Comparison of ENCODE assay signal across 1 cellular context in genomic region chr6:27669798-27670301, GRCh38.
TF ChIP-seq lines count a peak whose summit lies in the region.

No MANE protein-coding gene starts in this region.

TF ChIP-seq in K562, 482 proteins besides CTCF, POLR2A, EP300 and RAD21 (continued from another document and continues in another):
- TF ChIP-seq BRF2 (IDR thresholded peaks at IDR 0.05; ENCODE audit: borderline replicate concordance, insufficient read depth, insufficient read length) (no peak), ADNP (tag; IDR thresholded peaks at IDR 0.05) (no peak), MAX (CRISPR knock-in tag; IDR thresholded peaks at IDR 0.05) (0 out of 2 replicates have a peak, but pooled peaks have one; percentile 12), YY1 (IDR thresholded peaks at IDR 0.05; ENCODE audit: borderline replicate concordance in 1 of 3, control insufficient read depth in 1 of 3, extremely low read depth in 1 of 3, insufficient read depth in 3 of 3, insufficient read length in 1 of 3, insufficient replicate concordance in 2 of 3, low read depth in 1 of 3, low read length in 2 of 3) (peak in 1 of 3 experiments; percentile 47), SLC30A9 (CRISPR knock-in tag; IDR thresholded peaks at IDR 0.05) (no peak), RBM14 (IDR thresholded peaks at IDR 0.05; ENCODE audit: borderline replicate concordance, insufficient read depth, low read depth, low read length) (no peak), MAZ (CRISPR knock-in tag; conservative IDR thresholded peaks at IDR 0.05 in 1 of 2, IDR thresholded peaks at IDR 0.05 in 1 of 2) (peak in 1 of 2 experiments; percentile 37; a peak in 1 of 4 replicates), DPF2 (IDR thresholded peaks at IDR 0.05) (0 out of 2 replicates have a peak, but pooled peaks have one; percentile 8), ZBTB2 (IDR thresholded peaks at IDR 0.05) (peak; percentile 58; the same call in 1 of the 2 replicates), POU5F1 (IDR thresholded peaks at IDR 0.05; ENCODE audit: borderline replicate concordance, low read depth, low read length, partially characterized antibody) (no peak), ZNF395 (CRISPR knock-in tag; IDR thresholded peaks at IDR 0.05) (peak; percentile 68; the same call in 1 of the 2 replicates), CTBP1 (IDR thresholded peaks at IDR 0.05; ENCODE audit: borderline replicate concordance) (peak; percentile 12), ZNF165 (CRISPR knock-in tag; IDR thresholded peaks at IDR 0.05; ENCODE audit: borderline replicate concordance) (0 out of 2 replicates have a peak, but pooled peaks have one; percentile 33), NKRF (IDR thresholded peaks at IDR 0.05; ENCODE audit: borderline replicate concordance) (no peak), ARID4B (CRISPR knock-in tag; IDR thresholded peaks at IDR 0.05) (peak; percentile 54), MLLT1 (IDR thresholded peaks at IDR 0.05) (0 out of 4 replicates have a peak, but pooled peaks have one; percentile 42 to 51), TOE1 (IDR thresholded peaks at IDR 0.05; ENCODE audit: borderline replicate concordance) (no peak), TOE1 (CRISPR knock-in tag; IDR thresholded peaks at IDR 0.05; ENCODE audit: borderline replicate concordance, low read depth) (no peak), SMARCA5 (IDR thresholded peaks at IDR 0.05) (peak; percentile 35; the same call in 1 of the 2 replicates), PHF8 (IDR thresholded peaks at IDR 0.05; ENCODE audit: borderline replicate concordance, low read length) (peak; percentile 25; the same call in 1 of the 2 replicates), HSF4 (CRISPR knock-in tag; IDR thresholded peaks at IDR 0.05; ENCODE audit: borderline replicate concordance) (no peak), EHMT2 (IDR thresholded peaks at IDR 0.05) (peak; percentile 67; the same call in 1 of the 2 replicates), ZNF384 (IDR thresholded peaks at IDR 0.05; ENCODE audit: low read depth, low read length) (no peak), SIN3A (IDR thresholded peaks at IDR 0.05; ENCODE audit: borderline replicate concordance in 2 of 2, control insufficient read depth in 1 of 2, low read depth in 2 of 2, low read length in 2 of 2) (peak in 1 of 2 experiments; percentile 54; a peak in 1 of 4 replicates)
- TF ChIP-seq, protein P1, sequence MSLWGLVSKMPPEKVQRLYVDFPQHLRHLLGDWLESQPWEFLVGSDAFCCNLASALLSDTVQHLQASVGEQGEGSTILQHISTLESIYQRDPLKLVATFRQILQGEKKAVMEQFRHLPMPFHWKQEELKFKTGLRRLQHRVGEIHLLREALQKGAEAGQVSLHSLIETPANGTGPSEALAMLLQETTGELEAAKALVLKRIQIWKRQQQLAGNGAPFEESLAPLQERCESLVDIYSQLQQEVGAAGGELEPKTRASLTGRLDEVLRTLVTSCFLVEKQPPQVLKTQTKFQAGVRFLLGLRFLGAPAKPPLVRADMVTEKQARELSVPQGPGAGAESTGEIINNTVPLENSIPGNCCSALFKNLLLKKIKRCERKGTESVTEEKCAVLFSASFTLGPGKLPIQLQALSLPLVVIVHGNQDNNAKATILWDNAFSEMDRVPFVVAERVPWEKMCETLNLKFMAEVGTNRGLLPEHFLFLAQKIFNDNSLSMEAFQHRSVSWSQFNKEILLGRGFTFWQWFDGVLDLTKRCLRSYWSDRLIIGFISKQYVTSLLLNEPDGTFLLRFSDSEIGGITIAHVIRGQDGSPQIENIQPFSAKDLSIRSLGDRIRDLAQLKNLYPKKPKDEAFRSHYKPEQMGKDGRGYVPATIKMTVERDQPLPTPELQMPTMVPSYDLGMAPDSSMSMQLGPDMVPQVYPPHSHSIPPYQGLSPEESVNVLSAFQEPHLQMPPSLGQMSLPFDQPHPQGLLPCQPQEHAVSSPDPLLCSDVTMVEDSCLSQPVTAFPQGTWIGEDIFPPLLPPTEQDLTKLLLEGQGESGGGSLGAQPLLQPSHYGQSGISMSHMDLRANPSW (CRISPR knock-in tag; IDR thresholded peaks at IDR 0.05), result 0 out of 2 replicates have a peak, but pooled peaks have one; percentile 11
- TF ChIP-seq, protein P2, sequence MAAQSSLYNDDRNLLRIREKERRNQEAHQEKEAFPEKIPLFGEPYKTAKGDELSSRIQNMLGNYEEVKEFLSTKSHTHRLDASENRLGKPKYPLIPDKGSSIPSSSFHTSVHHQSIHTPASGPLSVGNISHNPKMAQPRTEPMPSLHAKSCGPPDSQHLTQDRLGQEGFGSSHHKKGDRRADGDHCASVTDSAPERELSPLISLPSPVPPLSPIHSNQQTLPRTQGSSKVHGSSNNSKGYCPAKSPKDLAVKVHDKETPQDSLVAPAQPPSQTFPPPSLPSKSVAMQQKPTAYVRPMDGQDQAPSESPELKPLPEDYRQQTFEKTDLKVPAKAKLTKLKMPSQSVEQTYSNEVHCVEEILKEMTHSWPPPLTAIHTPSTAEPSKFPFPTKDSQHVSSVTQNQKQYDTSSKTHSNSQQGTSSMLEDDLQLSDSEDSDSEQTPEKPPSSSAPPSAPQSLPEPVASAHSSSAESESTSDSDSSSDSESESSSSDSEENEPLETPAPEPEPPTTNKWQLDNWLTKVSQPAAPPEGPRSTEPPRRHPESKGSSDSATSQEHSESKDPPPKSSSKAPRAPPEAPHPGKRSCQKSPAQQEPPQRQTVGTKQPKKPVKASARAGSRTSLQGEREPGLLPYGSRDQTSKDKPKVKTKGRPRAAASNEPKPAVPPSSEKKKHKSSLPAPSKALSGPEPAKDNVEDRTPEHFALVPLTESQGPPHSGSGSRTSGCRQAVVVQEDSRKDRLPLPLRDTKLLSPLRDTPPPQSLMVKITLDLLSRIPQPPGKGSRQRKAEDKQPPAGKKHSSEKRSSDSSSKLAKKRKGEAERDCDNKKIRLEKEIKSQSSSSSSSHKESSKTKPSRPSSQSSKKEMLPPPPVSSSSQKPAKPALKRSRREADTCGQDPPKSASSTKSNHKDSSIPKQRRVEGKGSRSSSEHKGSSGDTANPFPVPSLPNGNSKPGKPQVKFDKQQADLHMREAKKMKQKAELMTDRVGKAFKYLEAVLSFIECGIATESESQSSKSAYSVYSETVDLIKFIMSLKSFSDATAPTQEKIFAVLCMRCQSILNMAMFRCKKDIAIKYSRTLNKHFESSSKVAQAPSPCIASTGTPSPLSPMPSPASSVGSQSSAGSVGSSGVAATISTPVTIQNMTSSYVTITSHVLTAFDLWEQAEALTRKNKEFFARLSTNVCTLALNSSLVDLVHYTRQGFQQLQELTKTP (IDR thresholded peaks at IDR 0.05; ENCODE audit: low read depth in 1 of 2, partially characterized antibody in 2 of 2), result peak in 1 of 2 experiments; percentile 16
- TF ChIP-seq, protein P3, sequence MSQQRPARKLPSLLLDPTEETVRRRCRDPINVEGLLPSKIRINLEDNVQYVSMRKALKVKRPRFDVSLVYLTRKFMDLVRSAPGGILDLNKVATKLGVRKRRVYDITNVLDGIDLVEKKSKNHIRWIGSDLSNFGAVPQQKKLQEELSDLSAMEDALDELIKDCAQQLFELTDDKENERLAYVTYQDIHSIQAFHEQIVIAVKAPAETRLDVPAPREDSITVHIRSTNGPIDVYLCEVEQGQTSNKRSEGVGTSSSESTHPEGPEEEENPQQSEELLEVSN (IDR thresholded peaks at IDR 0.05; ENCODE audit: borderline replicate concordance in 1 of 2, extremely low read depth in 1 of 2, insufficient read depth in 1 of 2, insufficient read length in 1 of 2, low read depth in 1 of 2, low read length in 1 of 2, poor library complexity in 1 of 2, severe bottlenecking in 1 of 2), result peak in 1 of 2 experiments; percentile 34
